ENCODE assay signal across 8 cellular contexts in genomic region chr3:52123106-52123708, GRCh38. TPM values are rescaled to one million over a fixed set of nuclear protein-coding genes. Genes with fewer than 3 reads are reported as not detected.
DNase-seq lines count a peak whose midpoint lies in the region; ATAC-seq, FAIRE-seq and TF ChIP-seq lines count a peak whose summit lies in the region.

No MANE protein-coding gene starts in this region.

- no peak for FAIRE-seq in frontal cortex (lab: Jason Lieb, UNC)

- H3K36me3 ChIP-seq in RWPE2 (ENCODE audit: low read depth) = peaks cover 55% of the 10 kb centered on the region

- H3K4me1 ChIP-seq in RWPE2 (ENCODE audit: insufficient read depth, poor library complexity, severe bottlenecking) = no peaks in the 10 kb centered on the region

- ATAC-seq in HG03196 (IDR thresholded peaks at IDR 0.05; ENCODE audit: unreplicated experiment) (peak; percentile 67), RWPE2 (ENCODE audit: low read depth) (peak; percentile 78)

- H3K9me3 ChIP-seq in RWPE2 (ENCODE audit: severe bottlenecking) = no peaks in the 10 kb centered on the region

- peak; percentile 49 for DNase-seq in EL
- DNase-seq in RWPE2 (ENCODE audit: low spot score) = no peak
- peak; percentile 63 for DNase-seq in activated gamma-delta T cell treated with anti-CD3 and anti-CD28 coated beads, Interleukin-2, amount 50 U/mL, for 16 hours (ENCODE audit: low read depth)
- DNase-seq in frontal cortex (ENCODE audit: low spot score in 2 of 2) = peak; percentile 61 to 82
- DNase-seq in occipital lobe (lab: John Stamatoyannopoulos, UW) = peak; percentile 45
- DNase-seq in superior temporal gyrus (ENCODE audit: extremely low spot score) = peak; percentile 91
- DNase-seq in NCI-H2171 treated with DMSO at 0.1 percent for 48 hours (lab: John Stamatoyannopoulos, UW) = no peak

- TF ChIP-seq CTCF in RWPE2 (IDR thresholded peaks at IDR 0.05; ENCODE audit: poor library complexity, severe bottlenecking) = peak; percentile 84

- H3K27ac ChIP-seq in RWPE2 (ENCODE audit: poor library complexity, severe bottlenecking) = no peak overlapping the region

- H3K4me3 ChIP-seq in RWPE2 (ENCODE audit: severe bottlenecking) = no peak overlapping the region

- H3K27me3 ChIP-seq in RWPE2 (ENCODE audit: insufficient read depth, poor library complexity, severe bottlenecking) = no peaks in the 10 kb centered on the region

RNA-seq across cellular contexts. Expression of gene POC1A, which starts 31.0 kb away (rescaled TPM):
- total RNA-seq in frontal cortex (2.4 TPM), occipital lobe (3.1 TPM)

Comparison
In these comparisons a context has a peak if more than half of its experiments do, and no peak if none do; other contexts are left out.
1. DNase-seq: peak in EL (single experiment), activated gamma-delta T cell treated with anti-CD3 and anti-CD28 coated beads, Interleukin-2, amount 50 U/mL, for 16 hours (single experiment), frontal cortex (2 of 2), occipital lobe (single experiment) and superior temporal gyrus (single experiment); none in RWPE2 (single experiment) and NCI-H2171 treated with DMSO at 0.1 percent for 48 hours (single experiment).